Comparison of ENCODE assay signal across 8 cellular contexts in the genomic region with DNA sequence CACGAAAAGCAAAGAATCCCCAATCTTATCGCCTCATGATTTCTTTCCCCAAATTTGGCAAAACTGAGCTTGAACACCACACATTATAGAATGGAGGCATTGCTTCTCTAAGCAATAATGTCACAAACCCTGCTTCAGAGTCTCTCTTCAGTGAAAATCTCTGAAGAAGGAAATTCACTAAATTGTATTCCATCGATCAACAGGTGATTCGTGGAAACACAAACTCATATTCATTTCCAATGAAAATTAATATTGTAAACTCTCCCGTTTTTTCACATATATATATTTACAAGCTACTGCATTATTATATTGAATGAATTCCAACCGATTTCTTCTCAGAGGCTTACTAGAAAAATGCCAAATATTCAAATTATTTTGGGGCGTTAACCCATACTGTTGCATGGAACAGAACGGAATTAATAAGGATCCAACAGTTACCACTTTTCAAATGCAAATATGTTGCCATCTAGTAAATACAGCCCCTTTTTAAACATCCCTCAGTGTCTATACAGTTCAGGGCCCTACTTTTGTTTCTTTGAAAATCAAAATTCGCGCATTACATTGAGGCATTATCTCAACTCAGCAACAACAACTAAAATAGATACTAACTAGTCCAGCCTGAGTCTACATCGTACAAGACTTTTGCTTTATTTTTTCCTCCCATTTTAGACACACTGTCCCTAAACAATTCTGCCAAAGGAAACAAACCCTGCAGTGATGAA. TPM values are rescaled to one million over a fixed set of nuclear protein-coding genes. Genes with fewer than 3 reads are reported as not detected.
DNase-seq lines count a peak whose midpoint lies in the region; ATAC-seq and TF ChIP-seq lines count a peak whose summit lies in the region.

No MANE protein-coding gene starts in this region.

- 14 to 23% (median 20%) methylated on average over 11 of the region's 11 CpGs for WGBS in heart left ventricle, 4 donors

- H3K9ac ChIP-seq in mucosa of rectum (ENCODE audit: low read depth in 1 of 2, low read length in 2 of 2): peak overlapping the region; percentile 75 to 80

- H3K27me3 ChIP-seq in heart left ventricle (peaks cover 0 to 2% (median 0%) of the 10 kb centered on the region in 9 donors), mucosa of rectum (ENCODE audit: control insufficient read depth in 2 of 2, insufficient read depth in 2 of 2, low read length in 2 of 2) (no peaks in the 10 kb centered on the region), upper lobe of right lung (no peaks in the 10 kb centered on the region)

- H3K9me3 ChIP-seq in heart left ventricle: no peaks in the 10 kb centered on the region
- no peaks in the 10 kb centered on the region for H3K9me3 ChIP-seq in mucosa of rectum (ENCODE audit: control insufficient read depth in 2 of 2, low read length in 2 of 2)
- H3K9me3 ChIP-seq in upper lobe of right lung: no peaks in the 10 kb centered on the region

- peaks cover 0 to 20% (median 0%) of the 10 kb centered on the region in 9 donors for H3K36me3 ChIP-seq in heart left ventricle
- H3K36me3 ChIP-seq in mucosa of rectum (ENCODE audit: control insufficient read depth in 2 of 2, insufficient read depth in 2 of 2, low read length in 2 of 2): peaks cover 0 to 5% of the 10 kb centered on the region in 2 donors
- H3K36me3 ChIP-seq in upper lobe of right lung: no peaks in the 10 kb centered on the region

- peak overlapping the region; percentile 52 to 97 (median 78) for H3K4me3 ChIP-seq in heart left ventricle
- peak overlapping the region; percentile 88 for H3K4me3 ChIP-seq in coronary artery
- H3K4me3 ChIP-seq in mucosa of rectum (ENCODE audit: low read length in 2 of 2): peak overlapping the region; percentile 76 to 86
- peak overlapping the region; percentile 66 for H3K4me3 ChIP-seq in upper lobe of right lung

- DNase-seq in heart left ventricle (no peak), left cardiac atrium (no peak), coronary artery (ENCODE audit: low spot score) (no peak), upper lobe of right lung (no peak), A172 (ENCODE audit: low spot score) (no peak)

- no peak for TF ChIP-seq POLR2A in heart left ventricle (IDR thresholded peaks at IDR 0.05)

- peak overlapping the region; percentile 82 to 99 (median 92) for H3K27ac ChIP-seq in heart left ventricle
- peak overlapping the region; percentile 89 to 97 for H3K27ac ChIP-seq in coronary artery
- H3K27ac ChIP-seq in mucosa of rectum (ENCODE audit: low read depth in 2 of 2, low read length in 2 of 2): peak overlapping the region; percentile 80
- peak overlapping the region; percentile 83 for H3K27ac ChIP-seq in upper lobe of right lung

- ATAC-seq in heart left ventricle (no peak), left cardiac atrium (no peak), upper lobe of right lung (no peak), HG02973 (IDR thresholded peaks at IDR 0.05; ENCODE audit: unreplicated experiment) (no peak), GM19351 (IDR thresholded peaks at IDR 0.05; ENCODE audit: unreplicated experiment) (no peak)

- no peak for TF ChIP-seq CTCF in heart left ventricle (IDR thresholded peaks at IDR 0.05)
- no peak for TF ChIP-seq CTCF in coronary artery (IDR thresholded peaks at IDR 0.05)
- no peak for TF ChIP-seq CTCF in upper lobe of right lung (IDR thresholded peaks at IDR 0.05)

- intact Hi-C loops in heart left ventricle (cut with DNase I) (loop anchor here (2.0 to 10.0 kb wide), 15 partner anchors 23 to 381 kb away; a partner anchor contains a TSS), left cardiac atrium (cut with DNase I) (loop anchor here (5.0 kb wide), 5 partner anchors 54 to 154 kb away; a partner anchor contains a TSS), upper lobe of right lung (cut with DNase I) (no loop called here)

- H3K4me1 ChIP-seq in heart left ventricle (peaks cover 0 to 55% (median 22%) of the 10 kb centered on the region in 12 donors), mucosa of rectum (ENCODE audit: control insufficient read depth in 2 of 2, insufficient read depth in 2 of 2, low read length in 2 of 2) (peaks cover 8 to 22% of the 10 kb centered on the region in 2 donors), upper lobe of right lung (peaks cover 24% of the 10 kb centered on the region)

RNA-seq across cellular contexts. Expression of a gene that starts 1.3 kb away (rescaled TPM):
- total RNA-seq in heart left ventricle: 100 to 1,000 TPM in 3 of 9 donors, 10 to 100 TPM in 6; 49.2 to 148 (median 85.1) TPM
- 10 to 100 TPM; 17.1 to 39.1 TPM for polyA plus RNA-seq in heart left ventricle
- total RNA-seq in left cardiac atrium: 10 to 100 TPM; 60.5 to 64.7 TPM
- total RNA-seq in upper lobe of right lung: 59.0 TPM
- 22.9 and 25.9 TPM in 2 replicates for total RNA-seq in A172 (2014; rRNA removed; shearing (Covaris generic))
